In the genomic region with DNA sequence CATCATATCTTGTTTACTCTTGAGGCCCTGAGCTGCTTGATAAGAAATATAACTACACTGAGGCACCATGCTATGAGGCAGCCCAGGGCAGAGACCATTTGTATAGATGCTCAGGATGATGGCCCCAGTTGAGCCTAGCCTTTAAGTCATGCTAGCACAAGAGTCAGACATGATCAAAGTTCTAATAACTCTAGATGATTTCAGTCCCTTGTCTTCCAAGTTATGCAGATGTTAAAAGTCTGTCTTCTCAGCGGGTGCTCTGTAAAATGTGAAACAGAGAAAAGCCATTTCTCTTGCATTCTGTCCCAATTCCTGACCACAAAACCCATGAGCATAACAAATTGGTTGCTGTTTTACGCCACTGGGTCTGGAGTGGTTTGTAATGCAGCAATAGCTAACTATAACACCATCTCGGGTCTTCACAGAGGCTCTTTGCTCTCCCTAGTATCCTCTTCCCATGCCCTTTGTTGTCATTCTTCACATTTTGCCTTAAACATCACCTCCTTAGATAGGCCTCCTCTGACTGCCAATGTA, we compare ENCODE assay signal across 23 cellular contexts. TPM values are rescaled to one million over a fixed set of nuclear protein-coding genes. Genes with fewer than 3 reads are reported as not detected.
DNase-seq lines count a peak whose midpoint lies in the region; ATAC-seq lines count a peak whose summit lies in the region.
"Had no signal": no experiment of that assay in that cellular context is flagged by ENCODE, and none has a peak within 500 bp of the region (broad histone marks: within the 10 kb centered on the region; RNA-seq: fewer than 3 reads in every experiment).

No MANE protein-coding gene starts in this region.

- H3K36me3 ChIP-seq in aorta (ENCODE audit: control insufficient read depth in 1 of 2, insufficient read depth in 2 of 2, low read length in 1 of 2): no peaks in the 10 kb centered on the region
- H3K36me3 ChIP-seq: uterus had no signal

- H3K4me3 ChIP-seq in aorta (ENCODE audit: low read length in 2 of 2): no peak overlapping the region
- H3K4me3 ChIP-seq: SK-N-MC, uterus had no signal

- ATAC-seq in GM18502 (IDR thresholded peaks at IDR 0.05; ENCODE audit: poor library complexity, unreplicated experiment): peak; percentile 71
- peak; percentile 88 for ATAC-seq in GM19397 (IDR thresholded peaks at IDR 0.05; ENCODE audit: unreplicated experiment)
- peak; percentile 80 for ATAC-seq in HG02678 (IDR thresholded peaks at IDR 0.05; ENCODE audit: unreplicated experiment)
- peak; percentile 81 for ATAC-seq in HG03342 (IDR thresholded peaks at IDR 0.05; ENCODE audit: unreplicated experiment)
- ATAC-seq in aorta (ENCODE audit: low FRiP score): no peak
- ATAC-seq: activated CD8-positive, alpha-beta T cell treated with anti-CD3 and anti-CD28 coated beads for 36 hours; CD8-positive, alpha-beta T cell had no signal

- intact Hi-C loops in aorta (cut with DNase I): no loop called here

- H3K9me3 ChIP-seq in aorta (ENCODE audit: control insufficient read depth, low read length): no peaks in the 10 kb centered on the region
- H3K9me3 ChIP-seq: uterus had no signal

- H3K27ac ChIP-seq in aorta (ENCODE audit: low read depth in 1 of 2, low read length in 2 of 2): no peak overlapping the region
- H3K27ac ChIP-seq: SK-N-MC, uterus had no signal

- H3K4me1 ChIP-seq in aorta (ENCODE audit: control insufficient read depth in 1 of 2, insufficient read depth in 2 of 2, low read length in 2 of 2): no peaks in the 10 kb centered on the region
- H3K4me1 ChIP-seq: uterus had no signal

- H3K27me3 ChIP-seq in aorta (ENCODE audit: control insufficient read depth in 1 of 2, insufficient read depth in 2 of 2, low read length in 1 of 2): peaks cover 0 to 2% of the 10 kb centered on the region in 2 donors
- H3K27me3 ChIP-seq: uterus had no signal

- no peak for DNase-seq in D341Med (ENCODE audit: low spot score)
- DNase-seq in stimulated activated CD4-positive, alpha-beta T cell treated with anti-CD3 and anti-CD28 coated beads, Interleukin-12 subunit alpha, Interleukin-12 subunit beta, amount 100 ng/mL, for 4 hours: no peak
- no peak for DNase-seq in HCEC 1CT
- no peak for DNase-seq in aorta
- DNase-seq: activated CD8-positive, alpha-beta T cell treated with anti-CD3 and anti-CD28 coated beads for 36 hours; activated gamma-delta T cell; CD8-positive, alpha-beta T cell; GOT3; head of caudate nucleus; IMR-90; kidney; NCI-H1105 treated with DMSO at 0.1 percent for 48 hours; occipital lobe; stimulated activated naive CD4-positive, alpha-beta T cell treated with Interleukin-2 at 50 U/mL for 16 hours; uterus had no signal

- 92 to 95% methylated on average over 3 of the region's 3 CpGs for WGBS in aorta, 2 donors

RNA-seq across cellular contexts. Expression of a gene that starts 49.6 kb away (rescaled TPM):
- total RNA-seq in aorta: not detected
- polyA plus RNA-seq in aorta: not detected
- total RNA-seq: activated CD8-positive, alpha-beta T cell treated with anti-CD3 and anti-CD28 coated beads for 36 hours; CD8-positive, alpha-beta T cell; IMR-90; mononuclear cell; OCI-LY7 had no signal
- polyA plus RNA-seq: esophagus, IMR-90 had no signal
